Comparison of ENCODE assay signal across 11 cellular contexts in the genomic region with DNA sequence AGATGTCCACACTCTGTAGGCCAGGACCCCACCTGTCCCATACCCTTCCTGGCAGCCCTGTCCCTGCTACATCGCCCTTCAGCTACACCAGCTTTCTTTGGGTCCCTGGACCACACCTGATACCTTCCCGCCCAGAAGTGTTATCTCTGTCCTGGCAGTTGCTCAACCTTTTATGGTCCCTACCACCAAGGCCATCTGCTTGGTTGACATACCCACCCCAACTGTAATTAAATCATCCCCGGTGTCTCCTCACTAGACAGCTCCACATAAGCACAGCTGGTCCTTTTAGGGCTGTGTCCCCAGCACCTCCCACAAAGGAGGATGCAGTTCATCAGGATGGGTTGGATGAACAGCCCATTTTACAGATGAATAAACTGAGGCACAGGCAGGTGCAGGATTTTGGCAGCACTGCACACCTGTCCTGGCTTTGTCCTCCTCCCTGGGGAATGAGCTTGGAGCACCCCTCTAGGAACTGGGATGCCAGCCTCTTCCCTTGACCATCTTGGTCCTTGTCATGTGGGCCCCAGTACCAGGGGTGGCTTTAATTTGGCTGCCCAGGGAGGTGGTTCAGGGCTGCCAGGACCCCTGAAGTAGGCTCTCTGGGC. TPM values are rescaled to one million over a fixed set of nuclear protein-coding genes. Genes with fewer than 3 reads are reported as not detected.
DNase-seq lines count a peak whose midpoint lies in the region; ATAC-seq lines count a peak whose summit lies in the region.
"Had no signal": no experiment of that assay in that cellular context is flagged by ENCODE, and none has a peak within 500 bp of the region (broad histone marks: within the 10 kb centered on the region; RNA-seq: fewer than 3 reads in every experiment).

No MANE protein-coding gene starts in this region.

- H3K9me3 ChIP-seq in CD4-positive, CD25-positive, alpha-beta regulatory T cell (ENCODE audit: control insufficient read depth in 2 of 2, low read length in 2 of 2), result no peaks in the 10 kb centered on the region
- H3K9me3 ChIP-seq: left ventricle myocardium inferior had no signal

- H3K4me1 Mint-ChIP-seq in CD4-positive, CD25-positive, alpha-beta regulatory T cell, result peaks cover 6 to 37% (median 24%) of the 10 kb centered on the region in 4 donors
- peaks cover 33% of the 10 kb centered on the region for H3K4me1 Mint-ChIP-seq in activated T-helper 17 cell treated with anti-CD3 and anti-CD28 coated beads, Interleukin-2, amount 50 U/mL, for 72 hours

- H3K36me3 Mint-ChIP-seq in CD4-positive, CD25-positive, alpha-beta regulatory T cell, result no peaks in the 10 kb centered on the region
- peaks cover 52% of the 10 kb centered on the region for H3K36me3 Mint-ChIP-seq in activated T-helper 17 cell treated with anti-CD3 and anti-CD28 coated beads, Interleukin-2, amount 50 U/mL, for 72 hours (ENCODE audit: low read depth)

- ATAC-seq in CD4-positive, CD25-positive, alpha-beta regulatory T cell (ENCODE audit: low read depth in 2 of 2), result no peak
- no peak for ATAC-seq in activated T-helper 17 cell treated with anti-CD3 and anti-CD28 coated beads, Interleukin-2, amount 50 U/mL, for 72 hours (replicated peaks)
- ATAC-seq: SK-N-SH treated with all-trans-retinoic acid at 6 μM for 48 hours had no signal

- intact Hi-C loops in head of caudate nucleus (cut with DNase I), result no loop called here

- H3K9me3 Mint-ChIP-seq in CD4-positive, CD25-positive, alpha-beta regulatory T cell, result no peaks in the 10 kb centered on the region
- H3K9me3 Mint-ChIP-seq in activated T-helper 17 cell treated with anti-CD3 and anti-CD28 coated beads, Interleukin-2, amount 50 U/mL, for 72 hours, result no peaks in the 10 kb centered on the region

- no peak for DNase-seq in CD4-positive, CD25-positive, alpha-beta regulatory T cell
- DNase-seq in mesenteric fat pad (ENCODE audit: low spot score) (no peak), head of caudate nucleus (no peak)
- DNase-seq: activated CD4-positive, CD25-positive, alpha-beta regulatory T cell treated with anti-CD3 and anti-CD28 coated beads, Interleukin-2, amount 50 U/mL, for 72 hours; amygdala; Karpas-422; left ventricle myocardium inferior; NCI-H2081; occipital lobe had no signal

- no peaks in the 10 kb centered on the region for H3K27me3 ChIP-seq in CD4-positive, CD25-positive, alpha-beta regulatory T cell (ENCODE audit: control insufficient read depth, insufficient read depth, low read length)

- peak overlapping the region in 2 of 3 donors; percentile 27 to 69 for H3K27ac Mint-ChIP-seq in CD4-positive, CD25-positive, alpha-beta regulatory T cell
- peak overlapping the region; percentile 87 for H3K27ac Mint-ChIP-seq in activated T-helper 17 cell treated with anti-CD3 and anti-CD28 coated beads, Interleukin-2, amount 50 U/mL, for 72 hours

- H3K27ac ChIP-seq in CD4-positive, CD25-positive, alpha-beta regulatory T cell (ENCODE audit: insufficient read depth, low read length, poor library complexity, severe bottlenecking), result no peak overlapping the region
- H3K27ac ChIP-seq: left ventricle myocardium inferior had no signal

- H3K4me3 Mint-ChIP-seq in CD4-positive, CD25-positive, alpha-beta regulatory T cell, result no peak overlapping the region
- peak overlapping the region; percentile 33 for H3K4me3 Mint-ChIP-seq in activated T-helper 17 cell treated with anti-CD3 and anti-CD28 coated beads, Interleukin-2, amount 50 U/mL, for 72 hours

- H3K4me3 ChIP-seq in CD4-positive, CD25-positive, alpha-beta regulatory T cell (ENCODE audit: low read depth, low read length), result no peak overlapping the region
- H3K4me3 ChIP-seq: left ventricle myocardium inferior had no signal

- H3K4me1 ChIP-seq in CD4-positive, CD25-positive, alpha-beta regulatory T cell (ENCODE audit: control insufficient read depth, insufficient read depth, low read length, poor library complexity, severe bottlenecking), result peaks cover 20% of the 10 kb centered on the region

- H3K36me3 ChIP-seq in CD4-positive, CD25-positive, alpha-beta regulatory T cell (ENCODE audit: control insufficient read depth, insufficient read depth, low read length), result peaks cover 3% of the 10 kb centered on the region

- H3K27me3 Mint-ChIP-seq in CD4-positive, CD25-positive, alpha-beta regulatory T cell, result no peaks in the 10 kb centered on the region
- no peaks in the 10 kb centered on the region for H3K27me3 Mint-ChIP-seq in activated T-helper 17 cell treated with anti-CD3 and anti-CD28 coated beads, Interleukin-2, amount 50 U/mL, for 72 hours

RNA-seq across cellular contexts. Expression of gene NACC1, which starts 12.9 kb away (rescaled TPM):
- total RNA-seq in CD4-positive, CD25-positive, alpha-beta regulatory T cell, result 25.4 TPM
- 1 to 10 TPM in 2 of 4 donors, under 1 TPM in 2; 0.71 to 2.5 (median 1.2) TPM for polyA plus RNA-seq in CD4-positive, CD25-positive, alpha-beta regulatory T cell
- total RNA-seq in activated T-helper 17 cell treated with anti-CD3 and anti-CD28 coated beads, Interleukin-2, amount 50 U/mL, for 72 hours, result 10 to 100 TPM; 70.8 to 80.6 TPM
- total RNA-seq in mesenteric fat pad, result 45.2 TPM

RNA-seq across cellular contexts. Expression of gene TRMT1, which starts 14.4 kb away (rescaled TPM):
- total RNA-seq in CD4-positive, CD25-positive, alpha-beta regulatory T cell, result 57.6 TPM
- polyA plus RNA-seq in CD4-positive, CD25-positive, alpha-beta regulatory T cell, result 10 to 100 TPM; 16.0 to 22.3 (median 19.9) TPM
- 10 to 100 TPM; 66.4 to 83.2 TPM for total RNA-seq in activated T-helper 17 cell treated with anti-CD3 and anti-CD28 coated beads, Interleukin-2, amount 50 U/mL, for 72 hours
- 33.2 TPM for total RNA-seq in mesenteric fat pad

RNA-seq across cellular contexts. Expression of gene STX10, which starts 19.2 kb away (rescaled TPM):
- total RNA-seq in CD4-positive, CD25-positive, alpha-beta regulatory T cell, result 56.5 TPM
- polyA plus RNA-seq in CD4-positive, CD25-positive, alpha-beta regulatory T cell, result 10 to 100 TPM; 52.4 to 68.2 (median 58.9) TPM
- 10 to 100 TPM; 76.4 to 91.3 TPM for total RNA-seq in activated T-helper 17 cell treated with anti-CD3 and anti-CD28 coated beads, Interleukin-2, amount 50 U/mL, for 72 hours
- total RNA-seq in mesenteric fat pad, result 45.4 TPM

RNA-seq across cellular contexts. Expression of gene IER2, which starts 19.2 kb away (rescaled TPM):
- total RNA-seq in CD4-positive, CD25-positive, alpha-beta regulatory T cell, result 478 TPM
- polyA plus RNA-seq in CD4-positive, CD25-positive, alpha-beta regulatory T cell, result 100 to 1,000 TPM; 144 to 234 (median 197) TPM
- total RNA-seq in activated T-helper 17 cell treated with anti-CD3 and anti-CD28 coated beads, Interleukin-2, amount 50 U/mL, for 72 hours, result 100 to 1,000 TPM in 1 of 2 donors, 10 to 100 TPM in 1; 85.9 to 140 TPM
- total RNA-seq in mesenteric fat pad, result 229 TPM

RNA-seq across cellular contexts. Expression of gene LYL1, which starts 28.3 kb away (rescaled TPM):
- 8.7 TPM for total RNA-seq in CD4-positive, CD25-positive, alpha-beta regulatory T cell
- 10 to 100 TPM in 1 of 4 donors, 1 to 10 TPM in 3; 6.5 to 14.2 (median 7.5) TPM for polyA plus RNA-seq in CD4-positive, CD25-positive, alpha-beta regulatory T cell
- total RNA-seq in activated T-helper 17 cell treated with anti-CD3 and anti-CD28 coated beads, Interleukin-2, amount 50 U/mL, for 72 hours, result 1 to 10 TPM; 1.1 to 1.6 TPM
- total RNA-seq in mesenteric fat pad, result 11.5 TPM
